8 cellular contexts compared by ENCODE assay signal in the genomic region with DNA sequence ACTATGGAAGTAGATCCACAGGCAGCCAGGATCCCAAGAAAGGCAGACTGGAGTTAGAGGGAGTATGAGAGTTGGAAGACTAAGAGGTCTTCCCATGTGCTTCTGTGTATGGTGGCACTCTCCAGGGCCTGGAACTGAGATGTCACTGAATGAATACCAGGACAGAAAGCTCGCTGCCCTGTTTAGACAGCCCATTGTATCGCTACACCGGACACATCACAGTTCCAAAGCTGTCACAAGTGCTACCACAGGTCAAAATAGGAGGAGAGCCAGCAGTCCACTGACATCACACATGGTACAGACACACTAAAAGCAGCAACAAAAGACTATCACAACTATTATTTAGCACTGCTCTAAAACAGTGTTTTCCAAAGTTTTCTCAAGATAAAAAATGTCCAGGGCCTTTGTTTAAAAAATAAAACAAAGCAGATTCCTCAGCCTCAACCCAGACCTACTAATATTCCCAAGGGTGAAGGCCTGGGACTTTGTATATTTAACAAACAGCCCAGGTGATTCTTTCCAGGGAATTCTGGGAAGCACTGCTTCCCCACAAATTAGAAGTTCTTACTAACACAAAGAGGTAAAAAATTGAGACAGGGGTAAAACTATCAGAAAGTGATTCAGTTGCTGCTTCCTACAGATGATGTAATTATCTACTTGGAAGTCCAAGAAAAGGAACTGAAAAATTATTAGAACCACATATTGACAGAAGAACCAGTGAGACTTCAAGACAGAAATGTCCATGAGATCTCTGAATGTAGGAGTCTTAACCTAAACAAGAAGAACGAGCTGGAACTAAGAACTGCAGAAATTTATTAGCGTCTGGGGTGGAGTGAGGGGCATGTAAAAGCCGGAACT.
A peak's percentile ranks its signal among the peaks of the same experiment; 100 is the strongest.
DNase-seq lines count a peak whose midpoint lies in the region; ATAC-seq and TF ChIP-seq lines count a peak whose summit lies in the region.

No MANE protein-coding gene starts in this region.

- H3K36me3 ChIP-seq in upper lobe of right lung: no peaks in the 10 kb centered on the region
- H3K36me3 ChIP-seq in hepatocyte (replicated peaks; ENCODE audit: insufficient read depth, low read depth): no peaks in the 10 kb centered on the region
- H3K36me3 ChIP-seq in vagina: no peaks in the 10 kb centered on the region

- H3K27me3 ChIP-seq in upper lobe of right lung (no peaks in the 10 kb centered on the region), hepatocyte (no peaks in the 10 kb centered on the region), vagina (no peaks in the 10 kb centered on the region)

- no peaks in the 10 kb centered on the region for H3K9me3 ChIP-seq in upper lobe of right lung
- H3K9me3 ChIP-seq in hepatocyte (ENCODE audit: low read depth): no peaks in the 10 kb centered on the region
- no peaks in the 10 kb centered on the region for H3K9me3 ChIP-seq in vagina

- H3K79me2 ChIP-seq in hepatocyte: no peaks in the 10 kb centered on the region

- peaks cover 6% of the 10 kb centered on the region for H3K36me3 Mint-ChIP-seq in stimulated activated naive CD8-positive, alpha-beta T cell treated with anti-CD3 and anti-CD28 coated beads, Interleukin-15, Interleukin-2, amounts not matched to agents 100 ng/mL and 50 ng/mL, for 24 hours (ENCODE audit: low read depth)
- H3K36me3 Mint-ChIP-seq in activated CD8-positive, alpha-beta T cell treated with anti-CD3 and anti-CD28 coated beads, Interleukin-2, amount 10 ng/mL, durations not matched to agents 7 days and 5 days (ENCODE audit: low read depth): peaks cover 16% of the 10 kb centered on the region

- H3K27ac ChIP-seq in upper lobe of right lung (peak overlapping the region; percentile 31), hepatocyte (no peak overlapping the region), vagina (no peak overlapping the region)

- H3K27ac Mint-ChIP-seq in stimulated activated naive CD8-positive, alpha-beta T cell treated with anti-CD3 and anti-CD28 coated beads, Interleukin-15, Interleukin-2, amounts not matched to agents 100 ng/mL and 50 ng/mL, for 24 hours: peak overlapping the region; percentile 78
- H3K27ac Mint-ChIP-seq in activated CD8-positive, alpha-beta T cell treated with anti-CD3 and anti-CD28 coated beads, Interleukin-2, amount 10 ng/mL, durations not matched to agents 7 days and 5 days: peak overlapping the region; percentile 92

- no peak for ATAC-seq in stimulated activated naive CD8-positive, alpha-beta T cell treated with anti-CD3 and anti-CD28 coated beads, Interleukin-15, Interleukin-2, amounts not matched to agents 100 U/mL and 50 U/mL, for 24 hours
- ATAC-seq in HG03135 (IDR thresholded peaks at IDR 0.05; ENCODE audit: unreplicated experiment) (peak; percentile 13), upper lobe of right lung (no peak), HG03045 (IDR thresholded peaks at IDR 0.05; ENCODE audit: unreplicated experiment) (no peak)
- no peak for ATAC-seq in activated CD8-positive, alpha-beta T cell treated with anti-CD3 and anti-CD28 coated beads, Interleukin-2, amount 10 ng/mL, durations not matched to agents 7 days and 5 days

- no peak overlapping the region for H3K4me2 ChIP-seq in hepatocyte

- H3K4me3 Mint-ChIP-seq in stimulated activated naive CD8-positive, alpha-beta T cell treated with anti-CD3 and anti-CD28 coated beads, Interleukin-15, Interleukin-2, amounts not matched to agents 100 ng/mL and 50 ng/mL, for 24 hours: peak overlapping the region; percentile 36
- no peak overlapping the region for H3K4me3 Mint-ChIP-seq in activated CD8-positive, alpha-beta T cell treated with anti-CD3 and anti-CD28 coated beads, Interleukin-2, amount 10 ng/mL, durations not matched to agents 7 days and 5 days

- DNase-seq in stimulated activated naive CD8-positive, alpha-beta T cell treated with anti-CD3 and anti-CD28 coated beads, Interleukin-15, Interleukin-2, amounts not matched to agents 100 U/mL and 50 U/mL, for 24 hours: no peak
- DNase-seq in activated CD8-positive, alpha-beta T cell treated with anti-CD3 and anti-CD28 coated beads, Interleukin-2, amount 10 ng/mL, durations not matched to agents 7 days and 5 days: no peak
- no peak for DNase-seq in upper lobe of right lung
- no peak for DNase-seq in hepatocyte (ENCODE audit: low spot score)
- DNase-seq in vagina (ENCODE audit: extremely low spot score in 2 of 2): no peak

- TF ChIP-seq CTCF in upper lobe of right lung (IDR thresholded peaks at IDR 0.05) (no peak), hepatocyte (IDR thresholded peaks at IDR 0.05; ENCODE audit: poor library complexity) (no peak), vagina (IDR thresholded peaks at IDR 0.05) (no peak)

- 82% methylated on average over 6 of the region's 6 CpGs for WGBS in hepatocyte (ENCODE audit: low lambda C conversion rate, missing lambda C conversion rate)

- peaks cover 58% of the 10 kb centered on the region for H3K4me1 Mint-ChIP-seq in stimulated activated naive CD8-positive, alpha-beta T cell treated with anti-CD3 and anti-CD28 coated beads, Interleukin-15, Interleukin-2, amounts not matched to agents 100 ng/mL and 50 ng/mL, for 24 hours (ENCODE audit: low read depth)
- peaks cover 44% of the 10 kb centered on the region for H3K4me1 Mint-ChIP-seq in activated CD8-positive, alpha-beta T cell treated with anti-CD3 and anti-CD28 coated beads, Interleukin-2, amount 10 ng/mL, durations not matched to agents 7 days and 5 days (ENCODE audit: low read depth)

- H3K4me1 ChIP-seq in upper lobe of right lung (no peaks in the 10 kb centered on the region), hepatocyte (ENCODE audit: insufficient read depth) (no peaks in the 10 kb centered on the region), vagina (no peaks in the 10 kb centered on the region)

- intact Hi-C loops in upper lobe of right lung (cut with DNase I) (no loop called here), vagina (cut with DNase I) (no loop called here)

- no peaks in the 10 kb centered on the region for H3K9me2 ChIP-seq in hepatocyte (replicated peaks; ENCODE audit: insufficient read depth)

- H3K4me3 ChIP-seq in upper lobe of right lung (no peak overlapping the region), hepatocyte (no peak overlapping the region), vagina (no peak overlapping the region)

- no peak for TF ChIP-seq POLR2A in vagina (IDR thresholded peaks at IDR 0.05)

- no peaks in the 10 kb centered on the region for H3K9me3 Mint-ChIP-seq in stimulated activated naive CD8-positive, alpha-beta T cell treated with anti-CD3 and anti-CD28 coated beads, Interleukin-15, Interleukin-2, amounts not matched to agents 100 ng/mL and 50 ng/mL, for 24 hours
- no peaks in the 10 kb centered on the region for H3K9me3 Mint-ChIP-seq in activated CD8-positive, alpha-beta T cell treated with anti-CD3 and anti-CD28 coated beads, Interleukin-2, amount 10 ng/mL, durations not matched to agents 7 days and 5 days (ENCODE audit: insufficient read depth)

- no peaks in the 10 kb centered on the region for H3K27me3 Mint-ChIP-seq in stimulated activated naive CD8-positive, alpha-beta T cell treated with anti-CD3 and anti-CD28 coated beads, Interleukin-15, Interleukin-2, amounts not matched to agents 100 ng/mL and 50 ng/mL, for 24 hours
- no peaks in the 10 kb centered on the region for H3K27me3 Mint-ChIP-seq in activated CD8-positive, alpha-beta T cell treated with anti-CD3 and anti-CD28 coated beads, Interleukin-2, amount 10 ng/mL, durations not matched to agents 7 days and 5 days (ENCODE audit: low read depth)

- POLR2A ChIA-PET in activated CD8-positive, alpha-beta T cell treated with anti-CD3 and anti-CD28 coated beads, Interleukin-2, amount 10 ng/mL, durations not matched to agents 7 days and 5 days (lab: Charles Lee): interaction anchor here (0.6 to 2.1 kb wide), 7 partner anchors 10 to 321 kb away, joined by 3 to 7 read pairs (median 3); partner anchors contain the start of gene ASXL2

- CTCF ChIA-PET in activated CD8-positive, alpha-beta T cell treated with anti-CD3 and anti-CD28 coated beads, Interleukin-2, amount 10 ng/mL, durations not matched to agents 7 days and 5 days (lab: Charles Lee): interaction anchor here (0.8 to 4.3 kb wide), 15 partner anchors 9 to 307 kb away, joined by 3 to 37 read pairs (median 6); no protein-coding TSS in a partner anchor

- H2AFZ ChIP-seq in hepatocyte: no peak overlapping the region

- H4K20me1 ChIP-seq in hepatocyte (ENCODE audit: insufficient read depth, poor library complexity, severe bottlenecking): no peaks in the 10 kb centered on the region
